In genomic region chr11:72007089-72007476, GRCh38 we compare ENCODE assay signal across 1 cellular context.
TF ChIP-seq lines count a peak whose summit lies in the region.

No MANE protein-coding gene starts in this region.

TF ChIP-seq in HepG2, 621 proteins besides CTCF, POLR2A, EP300 and RAD21 (continued from another document):
- TF ChIP-seq, protein P1, sequence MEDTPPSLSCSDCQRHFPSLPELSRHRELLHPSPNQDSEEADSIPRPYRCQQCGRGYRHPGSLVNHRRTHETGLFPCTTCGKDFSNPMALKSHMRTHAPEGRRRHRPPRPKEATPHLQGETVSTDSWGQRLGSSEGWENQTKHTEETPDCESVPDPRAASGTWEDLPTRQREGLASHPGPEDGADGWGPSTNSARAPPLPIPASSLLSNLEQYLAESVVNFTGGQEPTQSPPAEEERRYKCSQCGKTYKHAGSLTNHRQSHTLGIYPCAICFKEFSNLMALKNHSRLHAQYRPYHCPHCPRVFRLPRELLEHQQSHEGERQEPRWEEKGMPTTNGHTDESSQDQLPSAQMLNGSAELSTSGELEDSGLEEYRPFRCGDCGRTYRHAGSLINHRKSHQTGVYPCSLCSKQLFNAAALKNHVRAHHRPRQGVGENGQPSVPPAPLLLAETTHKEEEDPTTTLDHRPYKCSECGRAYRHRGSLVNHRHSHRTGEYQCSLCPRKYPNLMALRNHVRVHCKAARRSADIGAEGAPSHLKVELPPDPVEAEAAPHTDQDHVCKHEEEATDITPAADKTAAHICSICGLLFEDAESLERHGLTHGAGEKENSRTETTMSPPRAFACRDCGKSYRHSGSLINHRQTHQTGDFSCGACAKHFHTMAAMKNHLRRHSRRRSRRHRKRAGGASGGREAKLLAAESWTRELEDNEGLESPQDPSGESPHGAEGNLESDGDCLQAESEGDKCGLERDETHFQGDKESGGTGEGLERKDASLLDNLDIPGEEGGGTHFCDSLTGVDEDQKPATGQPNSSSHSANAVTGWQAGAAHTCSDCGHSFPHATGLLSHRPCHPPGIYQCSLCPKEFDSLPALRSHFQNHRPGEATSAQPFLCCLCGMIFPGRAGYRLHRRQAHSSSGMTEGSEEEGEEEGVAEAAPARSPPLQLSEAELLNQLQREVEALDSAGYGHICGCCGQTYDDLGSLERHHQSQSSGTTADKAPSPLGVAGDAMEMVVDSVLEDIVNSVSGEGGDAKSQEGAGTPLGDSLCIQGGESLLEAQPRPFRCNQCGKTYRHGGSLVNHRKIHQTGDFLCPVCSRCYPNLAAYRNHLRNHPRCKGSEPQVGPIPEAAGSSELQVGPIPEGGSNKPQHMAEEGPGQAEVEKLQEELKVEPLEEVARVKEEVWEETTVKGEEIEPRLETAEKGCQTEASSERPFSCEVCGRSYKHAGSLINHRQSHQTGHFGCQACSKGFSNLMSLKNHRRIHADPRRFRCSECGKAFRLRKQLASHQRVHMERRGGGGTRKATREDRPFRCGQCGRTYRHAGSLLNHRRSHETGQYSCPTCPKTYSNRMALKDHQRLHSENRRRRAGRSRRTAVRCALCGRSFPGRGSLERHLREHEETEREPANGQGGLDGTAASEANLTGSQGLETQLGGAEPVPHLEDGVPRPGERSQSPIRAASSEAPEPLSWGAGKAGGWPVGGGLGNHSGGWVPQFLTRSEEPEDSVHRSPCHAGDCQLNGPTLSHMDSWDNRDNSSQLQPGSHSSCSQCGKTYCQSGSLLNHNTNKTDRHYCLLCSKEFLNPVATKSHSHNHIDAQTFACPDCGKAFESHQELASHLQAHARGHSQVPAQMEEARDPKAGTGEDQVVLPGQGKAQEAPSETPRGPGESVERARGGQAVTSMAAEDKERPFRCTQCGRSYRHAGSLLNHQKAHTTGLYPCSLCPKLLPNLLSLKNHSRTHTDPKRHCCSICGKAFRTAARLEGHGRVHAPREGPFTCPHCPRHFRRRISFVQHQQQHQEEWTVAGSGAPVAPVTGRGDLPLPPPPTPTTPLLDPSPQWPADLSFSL (CRISPR knock-in tag; IDR thresholded peaks at IDR 0.05), result no peak
- TF ChIP-seq ZNF761 (CRISPR knock-in tag; conservative IDR thresholded peaks at IDR 0.05) (no peak), SNRNP70 (IDR thresholded peaks at IDR 0.05; ENCODE audit: low read depth, low read length) (no peak), NFKBIZ (CRISPR knock-in tag; IDR thresholded peaks at IDR 0.05) (no peak), PRDM4 (CRISPR knock-in tag; IDR thresholded peaks at IDR 0.05; ENCODE audit: borderline replicate concordance) (no peak), KDM3A (CRISPR knock-in tag; IDR thresholded peaks at IDR 0.05; ENCODE audit: low read depth) (no peak), AGO1 (IDR thresholded peaks at IDR 0.05; ENCODE audit: low read depth, low read length, poor library complexity, severe bottlenecking) (peak; percentile 55), HOXA3 (CRISPR knock-in tag; IDR thresholded peaks at IDR 0.05) (no peak), AGO2 (optimal IDR thresholded peaks at IDR 0.05; ENCODE audit: low read depth, low read length) (peak; percentile 59)
